In genomic region chr1:101238681-101239094, GRCh38 we compare ENCODE assay signal across 8 cellular contexts. TPM values are rescaled to one million over a fixed set of nuclear protein-coding genes. Genes with fewer than 3 reads are reported as not detected.
DNase-seq lines count a peak whose midpoint lies in the region; TF ChIP-seq lines count a peak whose summit lies in the region.

No MANE protein-coding gene starts in this region.

- no peaks in the 10 kb centered on the region for H3K9me3 ChIP-seq in A673 (ENCODE audit: low read depth, low read length, poor library complexity, severe bottlenecking)

- H3K27me3 Mint-ChIP-seq in neural crest cell (ENCODE audit: low read depth) = peaks cover 37% of the 10 kb centered on the region

- intact Hi-C loops in A673 (cut with micrococcal nuclease; ENCODE audit: unreplicated experiment) = loop anchor here (5.0 to 10.0 kb wide), 2 partner anchors 211 to 284 kb away; partner anchors contain the start of gene DPH5

- peaks cover 42% of the 10 kb centered on the region for H3K4me1 Mint-ChIP-seq in neural crest cell

- peak overlapping the region; percentile 54 for H3K4me3 ChIP-seq in A673 (ENCODE audit: low read depth, low read length, poor library complexity, severe bottlenecking)

- peak overlapping the region; percentile 90 for H3K4me3 Mint-ChIP-seq in neural crest cell

- no peaks in the 10 kb centered on the region for H3K9me3 Mint-ChIP-seq in neural crest cell

- CTCF ChIA-PET in A673 (lab: Charles Lee) = interaction anchor here (0.6 to 1.2 kb wide), 4 partner anchors 14 to 199 kb away, joined by 3 to 6 read pairs (median 4); no protein-coding TSS in a partner anchor

- H3K27ac ChIP-seq in A673 (ENCODE audit: low read depth, low read length, poor library complexity, severe bottlenecking) = no peak overlapping the region

- H3K36me3 Mint-ChIP-seq in neural crest cell (ENCODE audit: low read depth) = peaks cover 13% of the 10 kb centered on the region

- H3K36me3 ChIP-seq in A673 (ENCODE audit: insufficient read depth, low read length, poor library complexity, severe bottlenecking) = no peaks in the 10 kb centered on the region

- peak; percentile 95 for TF ChIP-seq CTCF in A673 (conservative IDR thresholded peaks at IDR 0.05; ENCODE audit: low read depth, low read length)
- TF ChIP-seq CTCF in GM13977 (IDR thresholded peaks at IDR 0.05; ENCODE audit: extremely low read depth, insufficient read depth, missing control alignments) = peak; percentile 93
- TF ChIP-seq CTCF in neural crest cell (conservative IDR thresholded peaks at IDR 0.05) = peak; percentile 89

- no TSS peak for BruUV-seq in A673 (replicated peaks; lab: Mats Ljungman, UMichigan)

- POLR2A ChIA-PET in A673 (lab: Charles Lee; ENCODE audit: low non-redundant PET) = no interaction called here

- H3K4me1 ChIP-seq in A673 (ENCODE audit: insufficient read depth, low read length, poor library complexity, severe bottlenecking) = peaks cover 12% of the 10 kb centered on the region

- no peaks in the 10 kb centered on the region for H3K27me3 ChIP-seq in A673 (replicated peaks; ENCODE audit: insufficient read depth, low read depth, low read length, poor library complexity)

- H3K27ac Mint-ChIP-seq in neural crest cell (ENCODE audit: unreplicated experiment) = no peak overlapping the region

- in situ Hi-C loops in GM13977 (cut with MboI; ENCODE audit: low pct_unique_long_range_greater_than_20kb, low sequenced_read_pairs, unreplicated experiment) = no loop called here

- DNase-seq in A673 (ENCODE audit: low spot score) (peak; percentile 91), GM13977 (ENCODE audit: low spot score) (peak; percentile 59), HS-27A (ENCODE audit: low read depth) (peak; percentile 87), RPMI7951 (ENCODE audit: low read depth) (peak; percentile 87), fibroblast of the conjunctiva (ENCODE audit: low read depth) (peak; percentile 76), neural crest cell (ENCODE audit: low read depth, low spot score) (peak; percentile 91)
- DNase-seq in activated T-helper 9 cell treated with anti-CD3 and anti-CD28 coated beads, Interleukin-2, amount 50 U/mL, for 16 hours (ENCODE audit: low read depth) = peak; percentile 81
- DNase-seq in stimulated activated naive CD4-positive, alpha-beta T cell treated with Interleukin-2 at 50 U/mL for 16 hours (lab: John Stamatoyannopoulos, UW) = peak; percentile 81

RNA-seq across cellular contexts. Expression of gene S1PR1, which starts 1.9 kb away (rescaled TPM):
- total RNA-seq in A673 (2021) (0.85 and 1.1 TPM in 2 replicates), neural crest cell (20.9 and 21.6 TPM in 2 replicates)
- 0.39 and 0.84 TPM in 2 replicates for total RNA-seq in RPMI7951 (2014; rRNA removed; shearing (Covaris generic))

Comparison
In these comparisons a context has a peak if more than half of its experiments do, and no peak if none do; other contexts are left out.
1. RNA of gene S1PR1, which starts 1.9 kb away (total RNA-seq): 20.9 to 21.6 TPM in neural crest cell; 0.85 to 1.1 TPM in A673 and 0.39 to 0.84 TPM in RPMI7951; every median in the first group is over 10 times any median in the second.
2. Peak in every context shown above with its lines, with median percentiles within 50 percentile points of each other: DNase-seq and CTCF ChIP-seq.